Comparison of ENCODE assay signal across 23 cellular contexts in genomic region chr6:48086187-48086586, GRCh38. TPM values are rescaled to one million over a fixed set of nuclear protein-coding genes. Genes with fewer than 3 reads are reported as not detected.
DNase-seq lines count a peak whose midpoint lies in the region; ATAC-seq and TF ChIP-seq lines count a peak whose summit lies in the region.
"Had no signal": no experiment of that assay in that cellular context is flagged by ENCODE, and none has a peak within 500 bp of the region (broad histone marks: within the 10 kb centered on the region; RNA-seq: fewer than 3 reads in every experiment).

No MANE protein-coding gene starts in this region.

- peaks cover under 1% of the 10 kb centered on the region for H3K4me1 ChIP-seq in A673 (ENCODE audit: insufficient read depth, low read length, poor library complexity, severe bottlenecking)
- H3K4me1 ChIP-seq in OCI-LY7 (ENCODE audit: insufficient read depth, low read length, poor library complexity, severe bottlenecking), result no peaks in the 10 kb centered on the region
- H3K4me1 ChIP-seq: esophagus muscularis mucosa, tibial nerve had no signal

- H3K4me2 ChIP-seq in OCI-LY7 (ENCODE audit: low read length), result no peak overlapping the region

- H3K36me3 ChIP-seq in A673 (ENCODE audit: insufficient read depth, low read length, poor library complexity, severe bottlenecking), result no peaks in the 10 kb centered on the region
- H3K36me3 ChIP-seq in OCI-LY7 (ENCODE audit: insufficient read depth, low read length), result no peaks in the 10 kb centered on the region
- H3K36me3 ChIP-seq: esophagus muscularis mucosa, tibial nerve had no signal

- no peak overlapping the region for H3K4me3 ChIP-seq in A673 (ENCODE audit: low read depth, low read length, poor library complexity, severe bottlenecking)
- no peak overlapping the region for H3K4me3 ChIP-seq in OCI-LY7 (ENCODE audit: low read depth, low read length, poor library complexity, severe bottlenecking)
- H3K4me3 ChIP-seq in choroid plexus epithelial cell (ENCODE audit: low read depth, low read length), result no peak overlapping the region
- H3K4me3 ChIP-seq: esophagus muscularis mucosa, tibial nerve had no signal

- no TSS peak for BruUV-seq in A673 (replicated peaks; lab: Mats Ljungman, UMichigan)
- BruUV-seq in OCI-LY7 (replicated peaks; lab: Mats Ljungman, UMichigan), result no TSS peak

- intact Hi-C loops in A673 (cut with micrococcal nuclease; ENCODE audit: unreplicated experiment) (loop anchor here (5.0 to 10.0 kb wide), 3 partner anchors 359 to 1336 kb away; no protein-coding TSS in a partner anchor), OCI-LY7 (cut with micrococcal nuclease; ENCODE audit: unreplicated experiment) (loop anchor here (10.0 kb wide), 1 partner anchor 679 kb away; no protein-coding TSS in a partner anchor)

- H3K27me3 ChIP-seq in A673 (replicated peaks; ENCODE audit: insufficient read depth, low read depth, low read length, poor library complexity), result no peaks in the 10 kb centered on the region
- H3K27me3 ChIP-seq: esophagus muscularis mucosa, tibial nerve had no signal

- no peaks in the 10 kb centered on the region for H4K20me1 ChIP-seq in OCI-LY7 (ENCODE audit: insufficient read depth, low read length)

- H3K27ac ChIP-seq in A673 (ENCODE audit: low read depth, low read length, poor library complexity, severe bottlenecking) (no peak overlapping the region), OCI-LY7 (ENCODE audit: low read depth, low read length, poor library complexity, severe bottlenecking) (no peak overlapping the region)
- H3K27ac ChIP-seq: esophagus muscularis mucosa, tibial nerve had no signal

- H3K27me3 Mint-ChIP-seq in neural crest cell (ENCODE audit: low read depth), result no peaks in the 10 kb centered on the region
- H3K27me3 Mint-ChIP-seq: stimulated activated naive CD8-positive, alpha-beta T cell treated with anti-CD3 and anti-CD28 coated beads, Interleukin-15, amount 100 ng/mL, for 72 hours; T-helper 17 cell had no signal

- ATAC-seq in GM19023 (IDR thresholded peaks at IDR 0.05; ENCODE audit: unreplicated experiment), result no peak
- ATAC-seq: activated naive CD4-positive, alpha-beta T cell treated with anti-CD3 and anti-CD28 coated beads, Interleukin-2, amount 50 U/mL, for 72 hours; left cardiac atrium; right cardiac atrium; stimulated activated naive CD8-positive, alpha-beta T cell treated with anti-CD3 and anti-CD28 coated beads, Interleukin-15, amount 100 ng/mL, for 72 hours; T-helper 17 cell had no signal

- H3K27ac Mint-ChIP-seq in neural crest cell (ENCODE audit: unreplicated experiment), result no peak overlapping the region
- H3K27ac Mint-ChIP-seq: activated naive CD4-positive, alpha-beta T cell treated with anti-CD3 and anti-CD28 coated beads, Interleukin-2, amount 50 U/mL, for 72 hours; activated T-helper 1 cell treated with anti-CD3 and anti-CD28 coated beads, Interleukin-12 subunit alpha, Interleukin-12 subunit beta, Interleukin-2, Interleukin-4 antibody, amounts not matched to agents 30 ng/mL and 10 ng/mL and 1 ng/mL, durations not matched to agents 14 hours and 24 hours and 36 hours; stimulated activated naive CD8-positive, alpha-beta T cell treated with anti-CD3 and anti-CD28 coated beads, Interleukin-15, amount 100 ng/mL, for 72 hours; T-helper 17 cell had no signal

- no peak overlapping the region for H3K4me3 Mint-ChIP-seq in neural crest cell
- H3K4me3 Mint-ChIP-seq: activated T-helper 1 cell treated with anti-CD3 and anti-CD28 coated beads, Interleukin-12 subunit alpha, Interleukin-12 subunit beta, Interleukin-2, Interleukin-4 antibody, amounts not matched to agents 30 ng/mL and 10 ng/mL and 1 ng/mL, durations not matched to agents 14 hours and 24 hours and 36 hours; stimulated activated naive CD8-positive, alpha-beta T cell treated with anti-CD3 and anti-CD28 coated beads, Interleukin-15, amount 100 ng/mL, for 72 hours; T-helper 17 cell had no signal

- POLR2A ChIA-PET in A673 (lab: Charles Lee; ENCODE audit: low non-redundant PET), result no interaction called here
- POLR2A ChIA-PET in OCI-LY7 (lab: Charles Lee), result interaction anchor here (0.6 kb wide), 1 partner anchor 731 kb away, joined by 3 read pairs; no protein-coding TSS in a partner anchor

- H3K79me2 ChIP-seq in OCI-LY7 (ENCODE audit: insufficient read depth, low read depth, low read length), result no peaks in the 10 kb centered on the region

- H2AFZ ChIP-seq in OCI-LY7 (ENCODE audit: low read length), result no peak overlapping the region

- H3K9me3 Mint-ChIP-seq in neural crest cell, result no peaks in the 10 kb centered on the region
- H3K9me3 Mint-ChIP-seq: activated naive CD4-positive, alpha-beta T cell treated with anti-CD3 and anti-CD28 coated beads, Interleukin-2, amount 50 U/mL, for 72 hours; activated T-helper 1 cell treated with anti-CD3 and anti-CD28 coated beads, Interleukin-12 subunit alpha, Interleukin-12 subunit beta, Interleukin-2, Interleukin-4 antibody, amounts not matched to agents 30 ng/mL and 10 ng/mL and 1 ng/mL, durations not matched to agents 14 hours and 24 hours and 36 hours; stimulated activated naive CD8-positive, alpha-beta T cell treated with anti-CD3 and anti-CD28 coated beads, Interleukin-15, amount 100 ng/mL, for 72 hours had no signal

- no peak for DNase-seq in A673 (ENCODE audit: low spot score)
- no peak for DNase-seq in OCI-LY7 (ENCODE audit: low spot score)
- no peak for DNase-seq in choroid plexus epithelial cell (ENCODE audit: low read depth)
- no peak for DNase-seq in neural crest cell (ENCODE audit: low read depth, low spot score)
- no peak for DNase-seq in T1000 (lab: John Stamatoyannopoulos, UW)
- no peak for DNase-seq in mucosa of gallbladder (ENCODE audit: low spot score)
- DNase-seq in COLO668 (lab: John Stamatoyannopoulos, UW; ENCODE audit: unreplicated experiment), result no peak
- DNase-seq: activated CD4-positive, alpha-beta T cell treated with anti-CD3 and anti-CD28 coated beads, Interleukin-2, amount 50 U/mL, for 1 hour; effector CD8-positive, alpha-beta T cell; KBM-7; left cardiac atrium; NCI-H187; NCI-H69; right cardiac atrium; SIG-M5; stimulated activated naive CD8-positive, alpha-beta T cell treated with anti-CD3 and anti-CD28 coated beads, Interleukin-15, amount 100 ng/mL, for 72 hours; T-helper 17 cell had no signal

- H3K9me2 ChIP-seq in OCI-LY7 (ENCODE audit: insufficient read depth, low read length), result no peaks in the 10 kb centered on the region

- CTCF ChIA-PET in A673 (lab: Charles Lee) (no interaction called here), OCI-LY7 (lab: Charles Lee; ENCODE audit: unreplicated experiment) (no interaction called here)

- H3K36me3 Mint-ChIP-seq in neural crest cell (ENCODE audit: low read depth), result no peaks in the 10 kb centered on the region
- H3K36me3 Mint-ChIP-seq: activated naive CD4-positive, alpha-beta T cell treated with anti-CD3 and anti-CD28 coated beads, Interleukin-2, amount 50 U/mL, for 72 hours had no signal

- H3K4me1 Mint-ChIP-seq in neural crest cell, result no peaks in the 10 kb centered on the region
- H3K4me1 Mint-ChIP-seq: stimulated activated naive CD8-positive, alpha-beta T cell treated with anti-CD3 and anti-CD28 coated beads, Interleukin-15, amount 100 ng/mL, for 72 hours; T-helper 17 cell had no signal

- H3K9me3 ChIP-seq in A673 (ENCODE audit: low read depth, low read length, poor library complexity, severe bottlenecking) (no peaks in the 10 kb centered on the region), OCI-LY7 (ENCODE audit: low read length) (no peaks in the 10 kb centered on the region)
- H3K9me3 ChIP-seq: esophagus muscularis mucosa had no signal

- TF ChIP-seq CTCF in A673 (conservative IDR thresholded peaks at IDR 0.05; ENCODE audit: low read depth, low read length) (peak; percentile 42; the same call in 1 of the 2 replicates), OCI-LY7 (conservative IDR thresholded peaks at IDR 0.05; ENCODE audit: low read length) (peak; percentile 41; the same call in 1 of the 2 replicates), choroid plexus epithelial cell (conservative IDR thresholded peaks at IDR 0.05; ENCODE audit: low read depth, low read length) (peak; percentile 63), neural crest cell (conservative IDR thresholded peaks at IDR 0.05) (peak; percentile 36)

RNA-seq across cellular contexts. Expression of gene PTCHD4, which starts 24.8 kb away (rescaled TPM):
- total RNA-seq in A673 (2021) (0.17 TPM in 1 of 2 replicates, not detected in the other), OCI-LY7 (2022) (not detected in 2 replicates), neural crest cell (1.2 and 1.4 TPM in 2 replicates), mucosa of gallbladder (not detected)
- total RNA-seq in OCI-LY7 (2014; rRNA removed; shearing (Covaris generic)), result not detected in 2 replicates
- total RNA-seq: activated naive CD4-positive, alpha-beta T cell treated with anti-CD3 and anti-CD28 coated beads, Interleukin-2, amount 50 U/mL, for 72 hours; activated T-helper 1 cell treated with anti-CD3 and anti-CD28 coated beads, Interleukin-12 subunit alpha, Interleukin-12 subunit beta, Interleukin-2, Interleukin-4 antibody, amounts not matched to agents 30 ng/mL and 10 ng/mL and 1 ng/mL, durations not matched to agents 14 hours and 24 hours and 36 hours; HT-29; T-helper 17 cell had no signal
